Comparison of ENCODE assay signal across 1 cellular context in genomic region chr5:173455599-173455957, GRCh38.
TF ChIP-seq lines count a peak whose summit lies in the region.

No MANE protein-coding gene starts in this region.

TF ChIP-seq in K562, 482 proteins besides CTCF, POLR2A, EP300 and RAD21 (continued from another document and continues in another):
- TF ChIP-seq MGA (IDR thresholded peaks at IDR 0.05): 0 out of 2 replicates have a peak, but pooled peaks have one; percentile 27
- 0 out of 2 replicates have a peak, but pooled peaks have one; percentile 11 for TF ChIP-seq VEZF1 (CRISPR knock-in tag; IDR thresholded peaks at IDR 0.05)
- TF ChIP-seq ZBTB2 (IDR thresholded peaks at IDR 0.05): no peak
- no peak for TF ChIP-seq MAZ (CRISPR knock-in tag; conservative IDR thresholded peaks at IDR 0.05 in 1 of 2, IDR thresholded peaks at IDR 0.05 in 1 of 2)
- no peak for TF ChIP-seq ZNF3 (CRISPR knock-in tag; IDR thresholded peaks at IDR 0.05)
- TF ChIP-seq MNT (conservative IDR thresholded peaks at IDR 0.05): peak in 1 of 2 experiments; percentile 6; a peak in 2 of 4 replicates
- no peak for TF ChIP-seq ARID3B (CRISPR knock-in tag; IDR thresholded peaks at IDR 0.05; ENCODE audit: borderline replicate concordance)
- TF ChIP-seq BCOR (IDR thresholded peaks at IDR 0.05): no peak
- TF ChIP-seq WHSC1 (IDR thresholded peaks at IDR 0.05; ENCODE audit: low read length): no peak
- TF ChIP-seq KDM5B (IDR thresholded peaks at IDR 0.05; ENCODE audit: insufficient replicate concordance, low read depth, low read length): no peak
- 0 out of 2 replicates have a peak, but pooled peaks have one; percentile 27 for TF ChIP-seq DPF2 (IDR thresholded peaks at IDR 0.05)
- no peak for TF ChIP-seq FOXK1 (CRISPR knock-in tag; IDR thresholded peaks at IDR 0.05; ENCODE audit: borderline replicate concordance)
- no peak for TF ChIP-seq MTA1 (IDR thresholded peaks at IDR 0.05; ENCODE audit: borderline replicate concordance)
- TF ChIP-seq SMARCE1 (IDR thresholded peaks at IDR 0.05): 0 out of 2 replicates have a peak, but pooled peaks have one; percentile 8
- no peak for TF ChIP-seq ZNF134 (CRISPR knock-in tag; conservative IDR thresholded peaks at IDR 0.05)
- no peak for TF ChIP-seq ZNF551 (CRISPR knock-in tag; IDR thresholded peaks at IDR 0.05)
- no peak for TF ChIP-seq SOX6 (IDR thresholded peaks at IDR 0.05)
- no peak for TF ChIP-seq ZNF445 (CRISPR knock-in tag; IDR thresholded peaks at IDR 0.05; ENCODE audit: low read depth)
- no peak for TF ChIP-seq ZBTB8A (IDR thresholded peaks at IDR 0.05; ENCODE audit: partially characterized antibody)
- TF ChIP-seq SMARCA5 (IDR thresholded peaks at IDR 0.05): no peak
- 0 out of 4 replicates have a peak, but pooled peaks of 1 of the 2 experiments have one; percentile 3 for TF ChIP-seq NRF1 (conservative IDR thresholded peaks at IDR 0.05 in 1 of 2, IDR thresholded peaks at IDR 0.05 in 1 of 2)
- no peak for TF ChIP-seq ATF1 (CRISPR knock-in tag; IDR thresholded peaks at IDR 0.05)
- 0 out of 2 replicates have a peak, but pooled peaks have one; percentile 29 for TF ChIP-seq ATF1 (tag; IDR thresholded peaks at IDR 0.05)
- TF ChIP-seq CC2D1A (IDR thresholded peaks at IDR 0.05): no peak
- no peak for TF ChIP-seq NKRF (IDR thresholded peaks at IDR 0.05; ENCODE audit: borderline replicate concordance)
- TF ChIP-seq CEBPB (tag; IDR thresholded peaks at IDR 0.05): no peak
- no peak for TF ChIP-seq SAFB2 (IDR thresholded peaks at IDR 0.05; ENCODE audit: borderline replicate concordance, low read depth, low read length, severe bottlenecking)
- TF ChIP-seq ZNF785 (CRISPR knock-in tag; IDR thresholded peaks at IDR 0.05): no peak
- no peak for TF ChIP-seq ILF3 (IDR thresholded peaks at IDR 0.05; ENCODE audit: borderline replicate concordance)
- no peak for TF ChIP-seq HCFC1 (IDR thresholded peaks at IDR 0.05; ENCODE audit: low read depth, low read length)
- no peak for TF ChIP-seq RBM25 (IDR thresholded peaks at IDR 0.05; ENCODE audit: low read depth, low read length, severe bottlenecking)
